Comparison of ENCODE assay signal across 33 cellular contexts in genomic region chr1:33273961-33274371, GRCh38. TPM values are rescaled to one million over a fixed set of nuclear protein-coding genes. Genes with fewer than 3 reads are reported as not detected.
DNase-seq lines count a peak whose midpoint lies in the region; ATAC-seq, FAIRE-seq and TF ChIP-seq lines count a peak whose summit lies in the region.
"Had no signal": no experiment of that assay in that cellular context is flagged by ENCODE, and none has a peak within 500 bp of the region (broad histone marks: within the 10 kb centered on the region; RNA-seq: fewer than 3 reads in every experiment).

No MANE protein-coding gene starts in this region.

- no peak overlapping the region for H3K4me2 ChIP-seq in H1 (ENCODE audit: insufficient read depth in 1 of 2, low read depth in 2 of 2, low read length in 2 of 2)
- H3K4me2 ChIP-seq: BLaER1 treated with 17β-estradiol and CSF1 and Interleukin-3, amounts not matched to agents 10 nM and 100 nM had no signal

- no peak overlapping the region for H3K23ac ChIP-seq in H1 (ENCODE audit: insufficient read length)

- H3K36me3 ChIP-seq in H1 (ENCODE audit: control insufficient read depth in 2 of 4, insufficient read depth in 4 of 4, low read length in 3 of 4): peaks cover 0 to 5% (median 2%) of the 10 kb centered on the region in 4 experiments; a peak in 2 of 8 replicates
- H3K36me3 ChIP-seq: MG63 had no signal

- H3K14ac ChIP-seq in H1 (ENCODE audit: insufficient read length): no peak overlapping the region

- H3K4me3 Mint-ChIP-seq in chondrocyte (ENCODE audit: unreplicated experiment): no peak overlapping the region
- H3K4me3 Mint-ChIP-seq: activated B cell treated with CpG ODN at 0.5 μM for 24 hours, HFFc6, neural crest cell, T-cell had no signal

- no peak overlapping the region for H3K4ac ChIP-seq in H1 (replicated peaks; ENCODE audit: insufficient read length, low read depth, low read length)

- H3K9me3 ChIP-seq in H1 (ENCODE audit: insufficient read depth in 2 of 2, low read depth in 1 of 2, low read length in 1 of 2) (no peaks in the 10 kb centered on the region), right cardiac atrium (ENCODE audit: control insufficient read depth, low read length) (no peaks in the 10 kb centered on the region)
- H3K9me3 ChIP-seq: BLaER1 treated with 17β-estradiol and CSF1 and Interleukin-3, amounts not matched to agents 10 nM and 100 nM; body of pancreas; lower lobe of right lung; MG63; right atrium auricular region; spleen; transverse colon had no signal

- CTCF ChIA-PET in H1 (lab: Charles Lee; ENCODE audit: partially characterized antibody): interaction anchor here (0.6 to 1.8 kb wide), 9 partner anchors 10 to 360 kb away, joined by 3 to 6 read pairs (median 3); no protein-coding TSS in a partner anchor

- no peak overlapping the region for H2BK12ac ChIP-seq in H1 (ENCODE audit: low read depth, low read length)

- H3K9me3 Mint-ChIP-seq in chondrocyte (ENCODE audit: low read depth): no peaks in the 10 kb centered on the region
- H3K9me3 Mint-ChIP-seq: activated B cell treated with CpG ODN at 0.5 μM for 24 hours, HFFc6, IgD-negative memory B cell, neural crest cell, T-cell had no signal

- no peak overlapping the region for H4K5ac ChIP-seq in H1 (ENCODE audit: insufficient read length, low read depth, low read length)

- no peak overlapping the region for H2BK120ac ChIP-seq in H1 (replicated peaks; ENCODE audit: low read depth, low read length)

- no peak for FAIRE-seq in H1 (lab: Jason Lieb, UNC)
- FAIRE-seq: GM12878, kidney had no signal

- no peak overlapping the region for H3K27ac Mint-ChIP-seq in chondrocyte (ENCODE audit: unreplicated experiment)
- H3K27ac Mint-ChIP-seq: activated B cell treated with CpG ODN at 0.5 μM for 24 hours, HFFc6 had no signal

- H4K91ac ChIP-seq in H1 (replicated peaks; ENCODE audit: insufficient read length, low read length): no peak overlapping the region

- TF ChIP-seq RAD21 in H1 (IDR thresholded peaks at IDR 0.05 in 1 of 2, conservative IDR thresholded peaks at IDR 0.05 in 1 of 2; ENCODE audit: low read depth in 2 of 2, low read length in 2 of 2): no peak

- peaks cover 25% of the 10 kb centered on the region for H3K4me1 Mint-ChIP-seq in chondrocyte (ENCODE audit: low read depth)

- no peak overlapping the region for H3K4me3 ChIP-seq in H1 (ENCODE audit: extremely low read depth in 1 of 4, insufficient read depth in 2 of 4, low read depth in 3 of 4, low read length in 4 of 4)
- no peak overlapping the region for H3K4me3 ChIP-seq in right cardiac atrium (ENCODE audit: low read length)
- H3K4me3 ChIP-seq: BLaER1 treated with 17β-estradiol and CSF1 and Interleukin-3, amounts not matched to agents 10 nM and 100 nM; body of pancreas; GM12878; lower lobe of right lung; MG63; right atrium auricular region; spleen; transverse colon had no signal

- no peak overlapping the region for H2AK5ac ChIP-seq in H1 (ENCODE audit: low read depth, low read length)

- H3K56ac ChIP-seq in H1 (replicated peaks; ENCODE audit: insufficient read length, low read depth, low read length): no peak overlapping the region

- H3K23me2 ChIP-seq in H1 (ENCODE audit: low read depth, low read length): no peaks in the 10 kb centered on the region

- WGBS in H1 (ENCODE audit: extremely low coverage in 1 of 2, insufficient coverage in 1 of 2, insufficient read length in 1 of 2, insufficient replicate concordance in 2 of 2, low coverage in 1 of 2, low lambda C conversion rate in 2 of 2, missing lambda C conversion rate in 1 of 2), 2 experiments: 75% methylated on average over 7 of the region's 7 CpGs; no CpG with 5 or more reads in 1 of the 2 experiments
- WGBS in right cardiac atrium: 81% methylated on average over 7 of the region's 7 CpGs

- H4K8ac ChIP-seq in H1 (ENCODE audit: extremely low read depth, insufficient read depth, low read length): no peak overlapping the region

- no peak overlapping the region for H2BK20ac ChIP-seq in H1 (ENCODE audit: low read length)

- POLR2A ChIA-PET in H1 (lab: Charles Lee; ENCODE audit: partially characterized antibody): interaction anchor here (0.9 to 2.4 kb wide), 5 partner anchors 9 to 93 kb away, joined by 3 to 6 read pairs (median 5); no protein-coding TSS in a partner anchor

- TF ChIP-seq POLR2A in H1 (IDR thresholded peaks at IDR 0.05; ENCODE audit: control extremely low read depth in 1 of 2, low read depth in 2 of 2, low read length in 2 of 2): no peak

- H3K36me3 Mint-ChIP-seq in chondrocyte (ENCODE audit: low read depth): peaks cover 11% of the 10 kb centered on the region

- peak; percentile 10 for DNase-seq in ELR (ENCODE audit: low read depth)
- DNase-seq in M059J (ENCODE audit: low read depth): peak; percentile 20
- DNase-seq in H1 (ENCODE audit: low read depth in 1 of 2, low spot score in 2 of 2): no peak
- peak; percentile 21 for DNase-seq in sciatic nerve (ENCODE audit: low spot score)
- no peak for DNase-seq in chondrocyte (ENCODE audit: low spot score)
- DNase-seq in right cardiac atrium: no peak
- DNase-seq: activated B cell treated with CpG ODN at 0.5 μM for 24 hours; activated CD4-positive, alpha-beta T cell treated with anti-CD3 and anti-CD28 coated beads, Interleukin-2, amount 50 U/mL, for 4 hours; activated gamma-delta T cell; body of pancreas; Calu3; head of caudate nucleus; HFFc6; kidney; lower lobe of right lung; MG63; NCI-H2081; NCI-H345; NCI-H748 treated with DMSO at 0.1 percent for 48 hours; RPMI8226; spleen; stimulated activated CD4-positive, alpha-beta T cell treated with anti-CD3 and anti-CD28 coated beads, Interleukin-2, amount 100 ng/mL, for 48 hours; transverse colon had no signal

- peaks cover 9% of the 10 kb centered on the region for H3K79me1 ChIP-seq in H1 (ENCODE audit: low read depth, low read length)

- H4K20me1 ChIP-seq in H1 (replicated peaks in 1 of 2; ENCODE audit: control insufficient read depth in 1 of 2, insufficient read depth in 2 of 2, low read length in 2 of 2): peaks cover 2 to 26% of the 10 kb centered on the region in 2 experiments

- no peak overlapping the region for H3K9ac ChIP-seq in H1 (replicated peaks in 1 of 4; ENCODE audit: extremely low read depth in 1 of 4, low read depth in 3 of 4, low read length in 3 of 4)
- H3K9ac ChIP-seq: BLaER1 treated with 17β-estradiol and CSF1 and Interleukin-3, amounts not matched to agents 10 nM and 100 nM had no signal

- H3K4me1 ChIP-seq in H1 (replicated peaks in 1 of 4; ENCODE audit: control insufficient read depth in 3 of 4, insufficient read depth in 4 of 4, low read length in 3 of 4): peaks cover 0 to 13% (median 3%) of the 10 kb centered on the region in 4 experiments; a peak in 5 of 7 replicates
- peaks cover 4% of the 10 kb centered on the region for H3K4me1 ChIP-seq in right cardiac atrium (ENCODE audit: control insufficient read depth, insufficient read depth, low read length)
- H3K4me1 ChIP-seq: body of pancreas had no signal

- no peak for ATAC-seq in sciatic nerve
- no peak for ATAC-seq in HG03342 (IDR thresholded peaks at IDR 0.05; ENCODE audit: unreplicated experiment)
- ATAC-seq in right cardiac atrium: no peak
- ATAC-seq: body of pancreas, lower lobe of right lung had no signal

- TF ChIP-seq CTCF in H1 (IDR thresholded peaks at IDR 0.05; ENCODE audit: control extremely low read depth in 1 of 3, insufficient read depth in 1 of 3, low read depth in 1 of 3, low read length in 3 of 3): no peak
- TF ChIP-seq CTCF in chondrocyte (IDR thresholded peaks at IDR 0.05): no peak

- no peak overlapping the region for H2AFZ ChIP-seq in H1 (ENCODE audit: low read length)

- H2BK15ac ChIP-seq in H1 (ENCODE audit: low read length): no peak overlapping the region

- H3K27ac ChIP-seq in H1 (ENCODE audit: low read depth, low read length) (no peak overlapping the region), right cardiac atrium (ENCODE audit: low read length) (no peak overlapping the region)
- H3K27ac ChIP-seq: BLaER1 treated with 17β-estradiol and CSF1 and Interleukin-3, amounts not matched to agents 10 nM and 100 nM; body of pancreas; right atrium auricular region; transverse colon had no signal

- intact Hi-C loops in sciatic nerve (cut with DNase I): no loop called here
- intact Hi-C loops in right cardiac atrium (cut with DNase I): no loop called here

- no peak overlapping the region for H2BK5ac ChIP-seq in H1 (ENCODE audit: low read depth, low read length)

- H3K79me2 ChIP-seq in H1 (ENCODE audit: control insufficient read depth in 1 of 2, insufficient read depth in 2 of 2, low read length in 2 of 2): 0 out of 4 replicates have a peak, but pooled peaks cover 0 to 8% of the 10 kb centered on the region in 2 experiments

- H3K27me3 ChIP-seq in H1 (replicated peaks in 1 of 4; ENCODE audit: control insufficient read depth in 3 of 4, extremely low read depth in 1 of 4, insufficient read depth in 3 of 4, low read length in 3 of 4) (no peaks in the 10 kb centered on the region), right cardiac atrium (ENCODE audit: control insufficient read depth, insufficient read depth) (no peaks in the 10 kb centered on the region)
- H3K27me3 ChIP-seq: BLaER1 treated with 17β-estradiol and CSF1 and Interleukin-3, amounts not matched to agents 10 nM and 100 nM; body of pancreas; MG63; right atrium auricular region; spleen; transverse colon had no signal

- H3K27me3 Mint-ChIP-seq in chondrocyte (ENCODE audit: low read depth): no peaks in the 10 kb centered on the region
- H3K27me3 Mint-ChIP-seq: activated B cell treated with CpG ODN at 0.5 μM for 24 hours, IgD-negative memory B cell, T-cell had no signal

- no peak overlapping the region for H3K18ac ChIP-seq in H1 (ENCODE audit: extremely low read depth, low read length)

- TF ChIP-seq EP300 in H1 (IDR thresholded peaks at IDR 0.05; ENCODE audit: borderline replicate concordance in 1 of 2, low read depth in 2 of 2, low read length in 2 of 2): no peak

RNA-seq across cellular contexts. Expression of gene ZNF362, which starts 17.7 kb away (rescaled TPM):
- 6.2 and 15.2 TPM in 2 replicates for total RNA-seq in M059J (2014; rRNA removed; shearing (Covaris generic))
- total RNA-seq in H1 (2021; fragmentation: NEBNext Ultra II Directional; extraction: Animal tissue kit (Norgen Biotek cat#: 25700)): 27.8 and 30.0 TPM in 2 replicates
- polyA plus RNA-seq in H1 (2011; rRNA removed) (24.2 and 40.4 TPM in 2 replicates), right cardiac atrium (22.2 TPM)
- 16.1 TPM for polyA plus RNA-seq in H1 (2011; cell fraction: cytosol; rRNA removed)
- 24.6 TPM for polyA plus RNA-seq in H1 (2011; cell fraction: nucleus; rRNA removed)
- polyA plus RNA-seq in H1 (2012, experiment 1 of 2): 15.4 to 21.7 TPM (median 18.6 TPM) in 4 replicates
- 16.3 TPM for polyA plus RNA-seq in H1 (2012, experiment 2 of 2)
- 20.9 TPM for polyA plus RNA-seq in H1 (2013, experiment 1 of 2)
- 20.1 TPM for polyA plus RNA-seq in H1 (2013, experiment 2 of 2)
- 14.9 and 19.7 TPM in 2 replicates for polyA minus RNA-seq in H1 (2011; rRNA and poly(A)+ RNA removed)
- polyA minus RNA-seq in H1 (2011; cell fraction: cytosol; rRNA and poly(A)+ RNA removed): 17.6 TPM
- polyA minus RNA-seq in H1 (2011; cell fraction: nucleus; rRNA and poly(A)+ RNA removed): 17.4 TPM
- total RNA-seq in sciatic nerve (40.0 TPM), chondrocyte (84.1 to 122 TPM (median 85.0 TPM) in 3 replicates), right cardiac atrium (10 to 100 TPM; 31.0 to 42.5 (median 40.8) TPM)

RNA-seq across cellular contexts. Expression of gene A3GALT2, which starts 46.9 kb away (rescaled TPM):
- not detected in 2 replicates for total RNA-seq in M059J (2014; rRNA removed; shearing (Covaris generic))
- total RNA-seq in H1 (2021; fragmentation: NEBNext Ultra II Directional; extraction: Animal tissue kit (Norgen Biotek cat#: 25700)): not detected in 2 replicates
- polyA plus RNA-seq in H1 (2011; rRNA removed): not detected in 2 replicates
- not detected for polyA plus RNA-seq in H1 (2011; cell fraction: cytosol; rRNA removed)
- not detected for polyA plus RNA-seq in H1 (2011; cell fraction: nucleus; rRNA removed)
- polyA plus RNA-seq in H1 (2012, experiment 1 of 2): not detected in 4 replicates
- not detected for polyA plus RNA-seq in H1 (2012, experiment 2 of 2)
- not detected for polyA plus RNA-seq in H1 (2013, experiment 1 of 2)
- not detected for polyA plus RNA-seq in H1 (2013, experiment 2 of 2)
- polyA minus RNA-seq in H1 (2011; rRNA and poly(A)+ RNA removed): not detected in 2 replicates
- polyA minus RNA-seq in H1 (2011; cell fraction: cytosol; rRNA and poly(A)+ RNA removed): not detected
- not detected for polyA minus RNA-seq in H1 (2011; cell fraction: nucleus; rRNA and poly(A)+ RNA removed)
- total RNA-seq in sciatic nerve: not detected
- 0.27 TPM in 1 of 3 replicates, not detected in the others for total RNA-seq in chondrocyte
- total RNA-seq in right cardiac atrium: not detected
- polyA plus RNA-seq in right cardiac atrium: not detected
- total RNA-seq: activated B cell treated with CpG ODN at 0.5 μM for 24 hours, body of pancreas, Calu3, epithelial cell of proximal tubule, GM12878, HFFc6, kidney, lower lobe of right lung, mucosa of gallbladder, neural crest cell, right atrium auricular region, SK-MEL-5, transverse colon had no signal
- polyA plus RNA-seq: GM12878, IgD-negative memory B cell had no signal

Comparison
In these comparisons a context has a peak if more than half of its experiments do, and no peak if none do; other contexts are left out.
1. DNase-seq: peak in ELR (single experiment), M059J (single experiment) and sciatic nerve (single experiment); none in H1 (0 of 2), chondrocyte (single experiment) and right cardiac atrium (0 of 3).